ENCODE assay signal across 8 cellular contexts in the genomic region with DNA sequence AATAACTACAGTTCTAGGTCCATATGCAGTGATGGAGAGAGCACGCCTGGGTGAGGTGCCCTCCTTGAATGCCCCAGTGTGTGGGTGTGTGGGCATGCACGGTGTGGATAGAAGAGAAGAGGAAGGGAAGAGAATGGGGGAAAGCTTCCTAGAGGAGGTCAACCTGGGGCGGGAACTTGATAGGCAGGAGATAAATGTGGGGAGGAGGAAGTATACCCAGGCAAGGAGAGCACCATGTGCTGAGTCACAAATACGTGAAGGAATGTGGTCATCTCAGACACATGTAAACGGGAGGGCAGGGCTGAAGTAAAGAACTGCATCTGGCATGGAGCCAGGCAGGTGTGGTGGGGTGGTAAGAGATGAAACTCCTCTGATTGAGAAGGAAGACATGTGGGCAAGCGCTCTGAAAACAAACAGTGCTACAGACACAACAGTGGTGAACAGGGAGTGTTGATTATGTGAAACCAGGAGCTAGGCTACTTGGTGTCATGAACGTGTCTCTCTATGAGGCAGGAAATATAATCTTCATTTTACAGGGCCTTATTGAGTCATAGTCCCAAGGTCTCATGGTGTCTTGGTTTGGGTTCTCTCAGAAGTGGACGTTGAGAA.
A peak's percentile ranks its signal among the peaks of the same experiment; 100 is the strongest.
DNase-seq lines count a peak whose midpoint lies in the region; ATAC-seq and TF ChIP-seq lines count a peak whose summit lies in the region.

No MANE protein-coding gene starts in this region.

- no peak for TF ChIP-seq CTCF in GM06990 (IDR thresholded peaks at IDR 0.05; ENCODE audit: insufficient read depth, low read length, poor library complexity, severe bottlenecking)

- no peaks in the 10 kb centered on the region for H4K20me1 ChIP-seq in Karpas-422 (ENCODE audit: insufficient read depth, low read depth, low read length)

- H3K36me3 ChIP-seq in GM06990 (ENCODE audit: control insufficient read depth, insufficient read depth, low read length) (no peaks in the 10 kb centered on the region), Karpas-422 (ENCODE audit: insufficient read depth, low read length) (no peaks in the 10 kb centered on the region), aorta (ENCODE audit: control insufficient read depth in 1 of 2, insufficient read depth in 2 of 2, low read length in 1 of 2) (no peaks in the 10 kb centered on the region)

- peaks cover 22% of the 10 kb centered on the region for H3K4me1 ChIP-seq in Karpas-422 (ENCODE audit: low read length)
- H3K4me1 ChIP-seq in aorta (ENCODE audit: control insufficient read depth in 1 of 2, insufficient read depth in 2 of 2, low read length in 2 of 2): no peaks in the 10 kb centered on the region

- 89 to 91% methylated on average over 8 of the region's 8 CpGs for WGBS in aorta, 2 donors

- DNase-seq in GM06990 (ENCODE audit: extremely low read depth, insufficient read length): peak; percentile 55
- peak; percentile 67 for DNase-seq in Karpas-422
- peak; percentile 85 to 89 for DNase-seq in activated T-cell treated with anti-CD3 and anti-CD28 coated beads, Interleukin-2, amount 50 U/mL, for 48 hours
- peak; percentile 65 to 72 (median 68) for DNase-seq in stimulated activated CD4-positive, alpha-beta T cell treated with anti-CD3 and anti-CD28 coated beads, Interleukin-12 subunit alpha, Interleukin-12 subunit beta, amount 100 ng/mL, for 48 hours (ENCODE audit: low read depth in 2 of 3, low spot score in 1 of 3)
- no peak for DNase-seq in aorta
- no peak for DNase-seq in SW 1271 (lab: John Stamatoyannopoulos, UW)
- no peak for DNase-seq in GM19240 (ENCODE audit: insufficient read length, low spot score)

- H3K9ac ChIP-seq in Karpas-422 (ENCODE audit: low read length): peak overlapping the region; percentile 1; the same call in 1 of the 2 replicates

- peak overlapping the region; percentile 55 for H2AFZ ChIP-seq in Karpas-422 (ENCODE audit: low read length)

- intact Hi-C loops in aorta (cut with DNase I): no loop called here

- H3K79me2 ChIP-seq in Karpas-422 (ENCODE audit: low read length): no peaks in the 10 kb centered on the region

- ATAC-seq in GM21619 (IDR thresholded peaks at IDR 0.05; ENCODE audit: unreplicated experiment): peak; percentile 83
- ATAC-seq in aorta (ENCODE audit: low FRiP score): no peak

- no peaks in the 10 kb centered on the region for H3K9me3 ChIP-seq in Karpas-422 (ENCODE audit: low read length)
- no peaks in the 10 kb centered on the region for H3K9me3 ChIP-seq in aorta (ENCODE audit: control insufficient read depth, low read length)

- no peak overlapping the region for H3K4me3 ChIP-seq in GM06990 (replicated peaks; ENCODE audit: low read depth, low read length)
- H3K4me3 ChIP-seq in Karpas-422 (ENCODE audit: low read length): no peak overlapping the region
- no peak overlapping the region for H3K4me3 ChIP-seq in aorta (ENCODE audit: low read length in 2 of 2)

- H3K27ac ChIP-seq in Karpas-422 (ENCODE audit: low read length) (no peak overlapping the region), aorta (ENCODE audit: low read depth in 1 of 2, low read length in 2 of 2) (no peak overlapping the region)

- H3K4me2 ChIP-seq in Karpas-422 (ENCODE audit: low read depth, low read length, poor library complexity, severe bottlenecking): peak overlapping the region; percentile 9

- H3K27me3 ChIP-seq in GM06990 (replicated peaks; ENCODE audit: control insufficient read depth, insufficient read depth, low read length): no peaks in the 10 kb centered on the region
- H3K27me3 ChIP-seq in Karpas-422 (ENCODE audit: low read length): no peaks in the 10 kb centered on the region
- no peaks in the 10 kb centered on the region for H3K27me3 ChIP-seq in aorta (ENCODE audit: control insufficient read depth in 1 of 2, insufficient read depth in 2 of 2, low read length in 1 of 2)

- no peaks in the 10 kb centered on the region for H3K9me2 ChIP-seq in Karpas-422 (replicated peaks; ENCODE audit: insufficient read depth, low read length)

Comparison
In these comparisons a context has a peak if more than half of its experiments do, and no peak if none do; other contexts are left out.
1. DNase-seq: peak in GM06990 (single experiment), Karpas-422 (single experiment), activated T-cell treated with anti-CD3 and anti-CD28 coated beads, Interleukin-2, amount 50 U/mL, for 48 hours (2 of 2) and stimulated activated CD4-positive, alpha-beta T cell treated with anti-CD3 and anti-CD28 coated beads, Interleukin-12 subunit alpha, Interleukin-12 subunit beta, amount 100 ng/mL, for 48 hours (3 of 3); none in aorta (0 of 2), SW 1271 (0 of 2) and GM19240 (single experiment).